8 cellular contexts compared by ENCODE assay signal in the genomic region with DNA sequence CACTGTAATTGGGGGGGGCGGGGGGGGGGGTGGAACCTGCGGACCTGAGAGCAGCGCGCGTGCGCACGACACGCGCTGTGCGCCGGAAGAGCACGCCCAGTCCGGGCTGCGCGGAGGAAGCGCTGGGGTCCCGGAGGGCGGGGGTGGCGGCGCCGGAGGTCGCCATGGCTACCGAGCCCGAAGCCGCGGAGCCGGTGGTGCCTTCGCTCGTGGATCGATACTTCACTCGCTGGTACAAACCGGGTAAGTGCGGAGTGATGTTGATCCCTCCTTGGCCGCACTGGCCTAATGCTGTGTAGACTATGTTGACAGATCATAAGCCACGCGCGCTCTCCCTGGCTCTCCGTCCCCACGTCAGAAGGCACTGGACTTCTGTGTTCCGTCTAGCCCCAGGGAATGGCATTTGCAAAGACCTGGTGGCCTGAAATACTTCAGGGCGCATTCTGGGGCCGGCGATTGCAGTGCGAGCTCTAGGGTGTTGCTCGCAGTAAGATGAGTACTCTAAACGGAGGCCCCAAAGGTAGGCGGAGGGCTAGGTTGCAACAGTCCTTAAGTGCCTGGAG. TPM values are rescaled to one million over a fixed set of nuclear protein-coding genes. Genes with fewer than 3 reads are reported as not detected.
DNase-seq lines count a peak whose midpoint lies in the region; ATAC-seq and TF ChIP-seq lines count a peak whose summit lies in the region.

A gene with protein sequence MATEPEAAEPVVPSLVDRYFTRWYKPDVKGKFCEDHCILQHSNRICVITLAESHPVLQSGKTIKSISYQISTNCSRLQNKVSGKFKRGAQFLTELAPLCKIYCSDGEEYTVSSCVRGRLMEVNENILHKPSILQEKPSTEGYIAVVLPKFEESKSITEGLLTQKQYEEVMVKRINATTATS (plus strand): TSS at position 78 of the 563 bp plus-strand sequence. CDS start 87 bp downstream, at position 165.

- DNase-seq in AG09309 (ENCODE audit: low read depth), result peak; percentile 39
- DNase-seq in NCI-H345 (lab: John Stamatoyannopoulos, UW), result peak; percentile 87
- DNase-seq in activated CD4-positive, alpha-beta T cell treated with anti-CD3 and anti-CD28 coated beads for 24 hours (ENCODE audit: low read depth in 2 of 2), result peak; percentile 45 to 56
- DNase-seq in dedifferentiated amniotic fluid mesenchymal stem cell (ENCODE audit: extremely low spot score), result peak; percentile 69
- DNase-seq in left lobe of liver (ENCODE audit: low spot score), result peak; percentile 85
- peak; percentile 77 to 78 for DNase-seq in stimulated activated CD4-positive, alpha-beta T cell treated with anti-CD3 and anti-CD28 coated beads, Interleukin-2, amount 100 ng/mL, for 24 hours

- ATAC-seq in GM18907 (IDR thresholded peaks at IDR 0.05; ENCODE audit: unreplicated experiment) (peak; percentile 83), HG03159 (IDR thresholded peaks at IDR 0.05; ENCODE audit: unreplicated experiment) (peak; percentile 84), left lobe of liver (peak; percentile 91)

- peak within 1 kb of the TSS; percentile 61 for H3K4me3 ChIP-seq in AG09309 (ENCODE audit: control insufficient read depth, low read depth, low read length)

- TF ChIP-seq CTCF in AG09309 (IDR thresholded peaks at IDR 0.05; ENCODE audit: control insufficient read depth, insufficient read depth, low read depth, low read length, missing control alignments), result no peak

RNA-seq across cellular contexts. Expression of the gene that starts here (rescaled TPM):
- 6.1 TPM for total RNA-seq in left lobe of liver

Comparison
In these comparisons a context has a peak if more than half of its experiments do, and no peak if none do; other contexts are left out.
1. Peak in every context shown above with its lines: DNase-seq, ATAC-seq and H3K4me3 ChIP-seq.